Comparison of ENCODE assay signal across 1 cellular context in genomic region chr19:33195711-33196347, GRCh38.
TF ChIP-seq lines count a peak whose summit lies in the region.

No MANE protein-coding gene starts in this region.

TF ChIP-seq in A549, 52 proteins besides CTCF, POLR2A, EP300 and RAD21 (continued from another document):
- TF ChIP-seq NFE2L2 (conservative IDR thresholded peaks at IDR 0.05; ENCODE audit: low read length) = no peak
- no peak for TF ChIP-seq PHF8 (IDR thresholded peaks at IDR 0.05; ENCODE audit: borderline replicate concordance, low read depth)
- TF ChIP-seq FOSL2 (IDR thresholded peaks at IDR 0.05) = no peak
- TF ChIP-seq FOSL2 (CRISPR knock-in tag; IDR thresholded peaks at IDR 0.05) = no peak
- no peak for TF ChIP-seq EHF (CRISPR knock-in tag; IDR thresholded peaks at IDR 0.05)
